Comparison of ENCODE assay signal across 1 cellular context in the genomic region with DNA sequence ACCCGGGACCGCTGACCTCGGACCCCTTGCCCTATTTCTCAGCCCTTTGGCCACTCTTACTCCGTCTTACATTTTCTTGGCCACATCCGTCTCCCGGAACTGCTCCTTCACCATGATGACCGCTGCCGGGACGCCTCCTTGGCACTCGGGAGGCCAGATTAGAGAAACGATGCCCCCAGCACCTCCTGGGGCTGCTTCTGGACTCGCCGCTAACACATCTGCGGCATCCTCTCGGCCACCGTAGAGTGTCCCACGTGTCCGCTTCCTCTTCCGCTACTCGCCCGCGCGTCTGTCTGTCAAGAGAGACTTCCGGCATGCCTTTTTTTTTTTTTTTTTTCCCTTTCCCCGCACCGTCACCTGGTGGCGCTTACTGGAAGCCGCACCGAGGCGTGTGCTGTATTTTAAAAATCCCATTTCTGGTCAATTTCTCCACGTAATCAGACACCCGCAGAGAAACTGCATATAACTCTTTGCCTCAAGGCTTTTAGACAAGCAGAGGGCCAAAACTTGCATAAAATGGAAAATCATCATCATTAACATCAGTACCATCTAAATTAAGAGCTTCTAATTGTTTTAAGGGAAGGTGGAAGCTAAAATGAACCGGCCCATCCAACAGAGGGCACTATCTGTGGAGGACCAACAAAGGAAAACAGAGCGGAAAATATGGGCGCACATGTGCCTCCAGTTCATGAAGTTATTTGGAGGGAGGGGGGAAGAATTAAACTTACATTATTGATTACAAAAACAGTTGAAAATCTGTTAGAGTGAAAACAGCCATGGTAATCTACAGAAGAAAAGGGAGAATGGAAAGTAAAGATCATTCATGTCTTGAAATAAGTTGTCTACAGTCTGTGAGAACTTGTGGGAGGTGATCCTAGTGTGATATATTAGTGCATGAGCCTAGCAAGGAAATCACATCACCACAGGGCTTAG.
TF ChIP-seq lines count a peak whose summit lies in the region.

TSS of gene POLR3A (minus strand) at position 222 of the 933 bp plus-strand sequence. CDS start at position 114, 108 bp downstream.

TF ChIP-seq in HepG2, 621 proteins besides CTCF, POLR2A, EP300 and RAD21 (continued from another document and continues in another):
- TF ChIP-seq, protein P1, sequence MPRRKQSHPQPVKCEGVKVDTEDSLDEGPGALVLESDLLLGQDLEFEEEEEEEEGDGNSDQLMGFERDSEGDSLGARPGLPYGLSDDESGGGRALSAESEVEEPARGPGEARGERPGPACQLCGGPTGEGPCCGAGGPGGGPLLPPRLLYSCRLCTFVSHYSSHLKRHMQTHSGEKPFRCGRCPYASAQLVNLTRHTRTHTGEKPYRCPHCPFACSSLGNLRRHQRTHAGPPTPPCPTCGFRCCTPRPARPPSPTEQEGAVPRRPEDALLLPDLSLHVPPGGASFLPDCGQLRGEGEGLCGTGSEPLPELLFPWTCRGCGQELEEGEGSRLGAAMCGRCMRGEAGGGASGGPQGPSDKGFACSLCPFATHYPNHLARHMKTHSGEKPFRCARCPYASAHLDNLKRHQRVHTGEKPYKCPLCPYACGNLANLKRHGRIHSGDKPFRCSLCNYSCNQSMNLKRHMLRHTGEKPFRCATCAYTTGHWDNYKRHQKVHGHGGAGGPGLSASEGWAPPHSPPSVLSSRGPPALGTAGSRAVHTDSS (CRISPR knock-in tag; conservative IDR thresholded peaks at IDR 0.05), result no peak
- TF ChIP-seq ISL2 (CRISPR knock-in tag; IDR thresholded peaks at IDR 0.05), result peak; percentile 75
- no peak; the same call in 1 of the 2 replicates for TF ChIP-seq WIZ (CRISPR knock-in tag; IDR thresholded peaks at IDR 0.05)
- no peak for TF ChIP-seq ETV6 (CRISPR knock-in tag; conservative IDR thresholded peaks at IDR 0.05)
- TF ChIP-seq, protein P2, sequence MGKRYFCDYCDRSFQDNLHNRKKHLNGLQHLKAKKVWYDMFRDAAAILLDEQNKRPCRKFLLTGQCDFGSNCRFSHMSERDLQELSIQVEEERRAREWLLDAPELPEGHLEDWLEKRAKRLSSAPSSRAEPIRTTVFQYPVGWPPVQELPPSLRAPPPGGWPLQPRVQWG (CRISPR knock-in tag; IDR thresholded peaks at IDR 0.05; ENCODE audit: borderline replicate concordance, low read depth), result no peak
- no peak; the same call in 1 of the 2 replicates for TF ChIP-seq ZNF704 (CRISPR knock-in tag; IDR thresholded peaks at IDR 0.05; ENCODE audit: borderline replicate concordance)
- TF ChIP-seq ZFP62 (CRISPR knock-in tag; IDR thresholded peaks at IDR 0.05), result no peak
- TF ChIP-seq ARHGAP35 (CRISPR knock-in tag; IDR thresholded peaks at IDR 0.05; ENCODE audit: borderline replicate concordance), result 0 out of 2 replicates have a peak, but pooled peaks have one; percentile 50
- TF ChIP-seq, protein P3, sequence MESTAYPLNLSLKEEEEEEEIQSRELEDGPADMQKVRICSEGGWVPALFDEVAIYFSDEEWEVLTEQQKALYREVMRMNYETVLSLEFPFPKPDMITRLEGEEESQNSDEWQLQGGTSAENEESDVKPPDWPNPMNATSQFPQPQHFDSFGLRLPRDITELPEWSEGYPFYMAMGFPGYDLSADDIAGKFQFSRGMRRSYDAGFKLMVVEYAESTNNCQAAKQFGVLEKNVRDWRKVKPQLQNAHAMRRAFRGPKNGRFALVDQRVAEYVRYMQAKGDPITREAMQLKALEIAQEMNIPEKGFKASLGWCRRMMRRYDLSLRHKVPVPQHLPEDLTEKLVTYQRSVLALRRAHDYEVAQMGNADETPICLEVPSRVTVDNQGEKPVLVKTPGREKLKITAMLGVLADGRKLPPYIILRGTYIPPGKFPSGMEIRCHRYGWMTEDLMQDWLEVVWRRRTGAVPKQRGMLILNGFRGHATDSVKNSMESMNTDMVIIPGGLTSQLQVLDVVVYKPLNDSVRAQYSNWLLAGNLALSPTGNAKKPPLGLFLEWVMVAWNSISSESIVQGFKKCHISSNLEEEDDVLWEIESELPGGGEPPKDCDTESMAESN (CRISPR knock-in tag; conservative IDR thresholded peaks at IDR 0.05), result peak; percentile 57; the same call in 1 of the 2 replicates
- TF ChIP-seq ZSCAN22 (CRISPR knock-in tag; IDR thresholded peaks at IDR 0.05), result no peak
- TF ChIP-seq ZSCAN9 (CRISPR knock-in tag; IDR thresholded peaks at IDR 0.05; ENCODE audit: borderline replicate concordance), result no peak
- 0 out of 2 replicates have a peak, but pooled peaks have one; percentile 24 for TF ChIP-seq TOPORS (CRISPR knock-in tag; IDR thresholded peaks at IDR 0.05)
- TF ChIP-seq SATB2 (CRISPR knock-in tag; IDR thresholded peaks at IDR 0.05), result 0 out of 2 replicates have a peak, but pooled peaks have one; percentile 52
- TF ChIP-seq MXD3 (CRISPR knock-in tag; IDR thresholded peaks at IDR 0.05), result peak; percentile 21; the same call in 1 of the 2 replicates
- no peak for TF ChIP-seq SCMH1 (CRISPR knock-in tag; IDR thresholded peaks at IDR 0.05; ENCODE audit: borderline replicate concordance)
- TF ChIP-seq ZNF724P (CRISPR knock-in tag; IDR thresholded peaks at IDR 0.05; ENCODE audit: borderline replicate concordance), result no peak
- TF ChIP-seq, protein P4, sequence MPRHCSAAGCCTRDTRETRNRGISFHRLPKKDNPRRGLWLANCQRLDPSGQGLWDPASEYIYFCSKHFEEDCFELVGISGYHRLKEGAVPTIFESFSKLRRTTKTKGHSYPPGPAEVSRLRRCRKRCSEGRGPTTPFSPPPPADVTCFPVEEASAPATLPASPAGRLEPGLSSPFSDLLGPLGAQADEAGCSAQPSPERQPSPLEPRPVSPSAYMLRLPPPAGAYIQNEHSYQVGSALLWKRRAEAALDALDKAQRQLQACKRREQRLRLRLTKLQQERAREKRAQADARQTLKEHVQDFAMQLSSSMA (CRISPR knock-in tag; IDR thresholded peaks at IDR 0.05), result no peak
- no peak for TF ChIP-seq ZUFSP (CRISPR knock-in tag; IDR thresholded peaks at IDR 0.05; ENCODE audit: borderline replicate concordance)
- TF ChIP-seq, protein P5, sequence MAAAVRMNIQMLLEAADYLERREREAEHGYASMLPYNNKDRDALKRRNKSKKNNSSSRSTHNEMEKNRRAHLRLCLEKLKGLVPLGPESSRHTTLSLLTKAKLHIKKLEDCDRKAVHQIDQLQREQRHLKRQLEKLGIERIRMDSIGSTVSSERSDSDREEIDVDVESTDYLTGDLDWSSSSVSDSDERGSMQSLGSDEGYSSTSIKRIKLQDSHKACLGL (CRISPR knock-in tag; IDR thresholded peaks at IDR 0.05), result peak; percentile 48; the same call in 1 of the 2 replicates
- TF ChIP-seq, protein P6, sequence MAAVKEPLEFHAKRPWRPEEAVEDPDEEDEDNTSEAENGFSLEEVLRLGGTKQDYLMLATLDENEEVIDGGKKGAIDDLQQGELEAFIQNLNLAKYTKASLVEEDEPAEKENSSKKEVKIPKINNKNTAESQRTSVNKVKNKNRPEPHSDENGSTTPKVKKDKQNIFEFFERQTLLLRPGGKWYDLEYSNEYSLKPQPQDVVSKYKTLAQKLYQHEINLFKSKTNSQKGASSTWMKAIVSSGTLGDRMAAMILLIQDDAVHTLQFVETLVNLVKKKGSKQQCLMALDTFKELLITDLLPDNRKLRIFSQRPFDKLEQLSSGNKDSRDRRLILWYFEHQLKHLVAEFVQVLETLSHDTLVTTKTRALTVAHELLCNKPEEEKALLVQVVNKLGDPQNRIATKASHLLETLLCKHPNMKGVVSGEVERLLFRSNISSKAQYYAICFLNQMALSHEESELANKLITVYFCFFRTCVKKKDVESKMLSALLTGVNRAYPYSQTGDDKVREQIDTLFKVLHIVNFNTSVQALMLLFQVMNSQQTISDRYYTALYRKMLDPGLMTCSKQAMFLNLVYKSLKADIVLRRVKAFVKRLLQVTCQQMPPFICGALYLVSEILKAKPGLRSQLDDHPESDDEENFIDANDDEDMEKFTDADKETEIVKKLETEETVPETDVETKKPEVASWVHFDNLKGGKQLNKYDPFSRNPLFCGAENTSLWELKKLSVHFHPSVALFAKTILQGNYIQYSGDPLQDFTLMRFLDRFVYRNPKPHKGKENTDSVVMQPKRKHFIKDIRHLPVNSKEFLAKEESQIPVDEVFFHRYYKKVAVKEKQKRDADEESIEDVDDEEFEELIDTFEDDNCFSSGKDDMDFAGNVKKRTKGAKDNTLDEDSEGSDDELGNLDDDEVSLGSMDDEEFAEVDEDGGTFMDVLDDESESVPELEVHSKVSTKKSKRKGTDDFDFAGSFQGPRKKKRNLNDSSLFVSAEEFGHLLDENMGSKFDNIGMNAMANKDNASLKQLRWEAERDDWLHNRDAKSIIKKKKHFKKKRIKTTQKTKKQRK (IDR thresholded peaks at IDR 0.05; ENCODE audit: low read length), result no peak
- no peak for TF ChIP-seq ZNF75D (CRISPR knock-in tag; IDR thresholded peaks at IDR 0.05; ENCODE audit: borderline replicate concordance)
- TF ChIP-seq ZNF318 (CRISPR knock-in tag; IDR thresholded peaks at IDR 0.05), result no peak
- peak; percentile 47; the same call in 1 of the 2 replicates for TF ChIP-seq SIN3A (IDR thresholded peaks at IDR 0.05; ENCODE audit: borderline replicate concordance, low read depth, low read length)
- TF ChIP-seq TBL1XR1 (IDR thresholded peaks at IDR 0.05; ENCODE audit: borderline replicate concordance, low read length, partially characterized antibody), result no peak
- TF ChIP-seq MAFK (conservative IDR thresholded peaks at IDR 0.05 in 1 of 2, IDR thresholded peaks at IDR 0.05 in 1 of 2; ENCODE audit: low read length in 2 of 2), result no peak
- TF ChIP-seq ZNF121 (CRISPR knock-in tag; IDR thresholded peaks at IDR 0.05), result no peak
- TF ChIP-seq NCOA2 (CRISPR knock-in tag; IDR thresholded peaks at IDR 0.05), result peak; percentile 58; the same call in 1 of the 2 replicates
- TF ChIP-seq ZNF598 (CRISPR knock-in tag; IDR thresholded peaks at IDR 0.05; ENCODE audit: borderline replicate concordance), result no peak
